In the genomic region with DNA sequence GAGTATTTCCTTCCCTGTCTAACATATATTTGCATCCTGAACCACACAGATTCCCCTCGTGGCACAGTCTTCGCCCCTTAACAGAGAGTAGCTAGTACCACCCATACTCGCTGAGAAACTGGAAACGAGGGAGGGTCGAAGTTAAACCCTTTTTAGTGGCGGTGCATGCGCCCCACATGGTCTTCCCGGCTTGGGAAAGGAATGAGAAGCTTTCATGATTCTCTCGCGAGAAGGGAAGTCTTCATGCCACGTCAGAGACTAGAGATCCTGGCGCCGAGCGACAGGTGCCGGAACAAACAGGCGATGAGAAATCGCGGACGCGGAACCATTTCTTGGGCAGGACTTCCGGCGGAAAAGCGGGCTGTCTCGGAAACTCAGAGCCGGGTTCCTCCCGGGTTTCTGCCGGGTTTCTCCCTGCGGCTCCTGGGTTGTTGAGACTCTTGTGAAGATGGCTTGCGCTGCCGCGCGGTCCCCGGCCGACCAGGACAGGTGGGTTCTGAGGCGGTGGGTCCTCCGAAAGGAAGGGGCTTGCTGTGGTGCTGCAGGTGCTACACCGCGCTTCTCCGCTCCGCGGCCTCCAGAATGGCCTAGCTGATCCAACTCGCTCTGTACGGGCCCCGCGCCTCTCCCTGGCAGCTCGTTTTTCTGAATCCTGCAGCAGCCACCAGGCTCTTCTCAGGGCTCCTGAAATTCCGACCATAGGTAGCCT, we compare ENCODE assay signal across 8 cellular contexts. TPM values are rescaled to one million over a fixed set of nuclear protein-coding genes. Genes with fewer than 3 reads are reported as not detected.
DNase-seq lines count a peak whose midpoint lies in the region; ATAC-seq and TF ChIP-seq lines count a peak whose summit lies in the region.

Gene SRP19, plus strand, starts transcription at position 359 of the 709 bp plus-strand sequence. Its CDS starts 90 bp downstream, at position 449.

- TF ChIP-seq CTCF in dorsolateral prefrontal cortex (IDR thresholded peaks at IDR 0.05 in 54 of 56, conservative IDR thresholded peaks at IDR 0.05 in 2 of 56; ENCODE audit: low read depth in 1 of 56, partially characterized antibody in 56 of 56), result peak in 34 of 56 donors; percentile 8 to 61 (median 28)
- no peak for TF ChIP-seq CTCF in liver (IDR thresholded peaks at IDR 0.05; ENCODE audit: low read depth, low read length, missing input control)

- H3K36me3 ChIP-seq in liver (ENCODE audit: control insufficient read depth in 4 of 4, insufficient read depth in 3 of 4, low read depth in 1 of 4, low read length in 3 of 4), result peaks cover 0 to 13% (median 5%) of the 10 kb centered on the region in 4 donors

- peak within 1 kb of the TSS; percentile 90 to 100 for H3K9ac ChIP-seq in liver (ENCODE audit: low read depth in 1 of 2, low read length in 2 of 2)

- 1% methylated on average over 47 of the region's 47 CpGs for WGBS in liver

- no peaks in the 10 kb centered on the region for H3K9me3 ChIP-seq in liver (ENCODE audit: control insufficient read depth in 4 of 4, low read length in 3 of 4)

- TF ChIP-seq RAD21 in liver (IDR thresholded peaks at IDR 0.05), result peak; percentile 15 to 39

- H3K27ac ChIP-seq in dorsolateral prefrontal cortex, result peak within 1 kb of the TSS in 58 of 59 donors; percentile 14 to 92 (median 78)
- peak within 1 kb of the TSS; percentile 74 to 78 for H3K27ac ChIP-seq in liver (ENCODE audit: low read depth in 1 of 2, low read length in 2 of 2)

- H3K27me3 ChIP-seq in dorsolateral prefrontal cortex (no peaks in the 10 kb centered on the region), liver (ENCODE audit: control insufficient read depth in 4 of 4, insufficient read depth in 4 of 4, low read length in 3 of 4) (no peaks in the 10 kb centered on the region)

- DNase-seq in CD1c-positive myeloid dendritic cell (ENCODE audit: extremely low spot score), result peak; percentile 98
- peak; percentile 98 for DNase-seq in NCI-H82 (lab: John Stamatoyannopoulos, UW)
- peak; percentile 90 to 93 for DNase-seq in activated CD4-positive, alpha-beta T cell treated with anti-CD3 and anti-CD28 coated beads, Interleukin-2, amount 50 U/mL, for 48 hours
- peak; percentile 88 to 97 (median 95) for DNase-seq in dorsolateral prefrontal cortex
- peak; percentile 92 for DNase-seq in stimulated activated CD4-positive, alpha-beta T cell treated with anti-CD3 and anti-CD28 coated beads, Interleukin-4, amount 100 ng/mL, for 24 hours

- peak; percentile 98 for ATAC-seq in GM19397 (IDR thresholded peaks at IDR 0.05; ENCODE audit: unreplicated experiment)
- ATAC-seq in HG03571 (IDR thresholded peaks at IDR 0.05; ENCODE audit: unreplicated experiment), result peak; percentile 96

- H3K4me1 ChIP-seq in liver (ENCODE audit: control insufficient read depth in 4 of 4, insufficient read depth in 4 of 4, low read length in 3 of 4), result peaks cover 8 to 22% (median 17%) of the 10 kb centered on the region in 4 donors

- H3K4me3 ChIP-seq in dorsolateral prefrontal cortex (peak within 1 kb of the TSS; percentile 75 to 100 (median 93)), liver (ENCODE audit: low read depth in 1 of 3, low read length in 3 of 3) (peak within 1 kb of the TSS; percentile 82 to 96 (median 90))

- intact Hi-C loops in dorsolateral prefrontal cortex (cut with DNase I), result loop anchor here in 1 of 2 donors (2.0 kb wide), 1 partner anchor 60 kb away; no protein-coding TSS in a partner anchor

TF ChIP-seq in liver, 16 proteins besides CTCF, POLR2A, EP300 and RAD21:
- TF ChIP-seq REST (IDR thresholded peaks at IDR 0.05) (peak; percentile 42), GABPA (IDR thresholded peaks at IDR 0.05 in 1 of 2, conservative IDR thresholded peaks at IDR 0.05 in 1 of 2) (peak; percentile 98), SP1 (IDR thresholded peaks at IDR 0.05) (peak; percentile 62), TAF1 (conservative IDR thresholded peaks at IDR 0.05) (peak; percentile 58), HNF4G (IDR thresholded peaks at IDR 0.05) (no peak), RXRA (IDR thresholded peaks at IDR 0.05) (peak in 1 of 2 donors; percentile 17), YY1 (IDR thresholded peaks at IDR 0.05) (peak; percentile 90), MAX (IDR thresholded peaks at IDR 0.05) (peak; percentile 98), ATF3 (IDR thresholded peaks at IDR 0.05) (peak; percentile 87), NR2F2 (IDR thresholded peaks at IDR 0.05) (no peak), EGR1 (IDR thresholded peaks at IDR 0.05; ENCODE audit: low read depth in 2 of 2) (peak; percentile 24 to 64), JUND (IDR thresholded peaks at IDR 0.05) (no peak), HNF4A (conservative IDR thresholded peaks at IDR 0.05) (peak in 1 of 2 donors; percentile 8)
- TF ChIP-seq, protein P1, sequence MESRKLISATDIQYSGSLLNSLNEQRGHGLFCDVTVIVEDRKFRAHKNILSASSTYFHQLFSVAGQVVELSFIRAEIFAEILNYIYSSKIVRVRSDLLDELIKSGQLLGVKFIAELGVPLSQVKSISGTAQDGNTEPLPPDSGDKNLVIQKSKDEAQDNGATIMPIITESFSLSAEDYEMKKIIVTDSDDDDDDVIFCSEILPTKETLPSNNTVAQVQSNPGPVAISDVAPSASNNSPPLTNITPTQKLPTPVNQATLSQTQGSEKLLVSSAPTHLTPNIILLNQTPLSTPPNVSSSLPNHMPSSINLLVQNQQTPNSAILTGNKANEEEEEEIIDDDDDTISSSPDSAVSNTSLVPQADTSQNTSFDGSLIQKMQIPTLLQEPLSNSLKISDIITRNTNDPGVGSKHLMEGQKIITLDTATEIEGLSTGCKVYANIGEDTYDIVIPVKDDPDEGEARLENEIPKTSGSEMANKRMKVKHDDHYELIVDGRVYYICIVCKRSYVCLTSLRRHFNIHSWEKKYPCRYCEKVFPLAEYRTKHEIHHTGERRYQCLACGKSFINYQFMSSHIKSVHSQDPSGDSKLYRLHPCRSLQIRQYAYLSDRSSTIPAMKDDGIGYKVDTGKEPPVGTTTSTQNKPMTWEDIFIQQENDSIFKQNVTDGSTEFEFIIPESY (IDR thresholded peaks at IDR 0.05), result peak; percentile 100
TF ChIP-seq in liver: peak in this region for 11.

RNA-seq across cellular contexts. Expression of gene SRP19, which starts in this region (rescaled TPM):
- total RNA-seq in dorsolateral prefrontal cortex, result 10 to 100 TPM; 17.9 to 55.3 (median 37.1) TPM
- 10 to 100 TPM; 22.0 to 49.4 TPM for total RNA-seq in liver
- 10 to 100 TPM; 52.2 to 65.5 TPM for polyA plus RNA-seq in liver

Comparison
In these comparisons a context has a peak if more than half of its experiments do, and no peak if none do; other contexts are left out.
1. Peak in every context shown above with its lines: DNase-seq, ATAC-seq, H3K4me3 ChIP-seq and H3K27ac ChIP-seq.